8 cellular contexts compared by ENCODE assay signal in the genomic region with DNA sequence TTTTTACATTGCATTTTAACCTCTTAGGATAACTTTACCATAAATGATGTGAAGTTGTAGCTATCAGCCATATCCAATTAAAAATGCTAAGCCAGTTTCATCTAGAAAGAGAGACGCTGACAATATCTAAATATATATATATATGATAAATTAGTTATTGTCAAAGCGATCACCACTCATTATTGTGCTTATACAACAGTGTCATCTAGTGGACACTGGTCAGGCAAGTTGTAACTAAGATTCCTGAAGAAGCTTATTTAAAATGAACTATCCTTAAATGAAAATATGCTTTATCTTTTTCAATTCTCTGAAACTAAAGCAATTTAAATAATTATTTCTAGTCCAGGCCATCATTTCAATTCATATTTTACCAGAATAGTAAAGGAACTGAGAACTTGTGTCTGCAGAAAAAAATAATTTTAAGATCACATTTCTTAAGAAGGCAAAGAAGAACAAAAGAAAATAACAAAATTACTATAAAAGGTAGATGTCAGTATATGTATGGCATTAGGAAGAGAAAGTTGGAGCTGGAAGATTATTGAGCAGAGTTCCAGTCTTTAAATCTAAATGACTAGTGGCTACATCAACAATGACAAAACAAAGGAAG.
DNase-seq lines count a peak whose midpoint lies in the region; ATAC-seq, FAIRE-seq and TF ChIP-seq lines count a peak whose summit lies in the region.

No MANE protein-coding gene starts in this region.

- peak; percentile 78 for FAIRE-seq in kidney (lab: Jason Lieb, UNC)

- no peak overlapping the region for H3K4me3 Mint-ChIP-seq in activated T-cell treated with anti-CD3 and anti-CD28 coated beads, Interleukin-2, amount 50 U/mL, for 4 hours

- H3K27me3 Mint-ChIP-seq in activated T-cell treated with anti-CD3 and anti-CD28 coated beads, Interleukin-2, amount 50 U/mL, for 4 hours (ENCODE audit: low read depth): no peaks in the 10 kb centered on the region

- TF ChIP-seq CTCF in kidney (IDR thresholded peaks at IDR 0.05; ENCODE audit: borderline replicate concordance, extremely low read depth, insufficient read depth): peak; percentile 77

- no peaks in the 10 kb centered on the region for H3K36me3 Mint-ChIP-seq in activated T-cell treated with anti-CD3 and anti-CD28 coated beads, Interleukin-2, amount 50 U/mL, for 4 hours (ENCODE audit: insufficient read depth)

- ATAC-seq in activated T-cell treated with anti-CD3 and anti-CD28 coated beads, Interleukin-2, amount 50 U/mL, for 4 hours: no peak
- ATAC-seq in GM18511 (IDR thresholded peaks at IDR 0.05; ENCODE audit: unreplicated experiment): no peak

- H3K9ac ChIP-seq in kidney (ENCODE audit: low read length in 2 of 2): no peak overlapping the region

- intact Hi-C loops in kidney (cut with DNase I): no loop called here

- H3K4me1 Mint-ChIP-seq in activated T-cell treated with anti-CD3 and anti-CD28 coated beads, Interleukin-2, amount 50 U/mL, for 4 hours (ENCODE audit: low read depth): no peaks in the 10 kb centered on the region

- H3K9me3 Mint-ChIP-seq in activated T-cell treated with anti-CD3 and anti-CD28 coated beads, Interleukin-2, amount 50 U/mL, for 4 hours: no peaks in the 10 kb centered on the region

- no peaks in the 10 kb centered on the region for H3K9me3 ChIP-seq in kidney (ENCODE audit: control insufficient read depth in 1 of 2, low read length in 2 of 2)

- no peaks in the 10 kb centered on the region for H3K4me1 ChIP-seq in kidney (ENCODE audit: control insufficient read depth in 1 of 2, insufficient read depth in 1 of 2, low read depth in 1 of 2, low read length in 2 of 2)

- H3K36me3 ChIP-seq in kidney (ENCODE audit: control insufficient read depth in 1 of 2, insufficient read depth in 2 of 2, low read length in 2 of 2): no peaks in the 10 kb centered on the region

- H3K27ac ChIP-seq in kidney (ENCODE audit: low read depth in 2 of 2, low read length in 2 of 2): no peak overlapping the region

- DNase-seq in SIG-M5 treated with dmso at 0.1 percent for 504 hours (lab: John Stamatoyannopoulos, UW; ENCODE audit: unreplicated experiment) (peak; percentile 3), SIG-M5 (lab: John Stamatoyannopoulos, UW) (no peak), NCI-H128 (lab: John Stamatoyannopoulos, UW; ENCODE audit: unreplicated experiment) (peak; percentile 24), amniotic epithelial cell (ENCODE audit: low read depth) (peak; percentile 71), kidney (no peak)
- DNase-seq in activated T-cell treated with anti-CD3 and anti-CD28 coated beads, Interleukin-2, amount 50 U/mL, for 4 hours: no peak
- DNase-seq in stimulated activated CD4-positive, alpha-beta T cell treated with anti-CD3 and anti-CD28 coated beads, Interleukin-4, amount 100 ng/mL, for 24 hours: no peak

- no peak overlapping the region for H3K4me3 ChIP-seq in kidney (ENCODE audit: low read length in 2 of 2)

Comparison
In these comparisons a context has a peak if more than half of its experiments do, and no peak if none do; other contexts are left out.
1. DNase-seq: peak in SIG-M5 treated with dmso at 0.1 percent for 504 hours (single experiment), NCI-H128 (single experiment) and amniotic epithelial cell (single experiment); none in SIG-M5 (single experiment), kidney (single experiment), activated T-cell treated with anti-CD3 and anti-CD28 coated beads, Interleukin-2, amount 50 U/mL, for 4 hours (single experiment) and stimulated activated CD4-positive, alpha-beta T cell treated with anti-CD3 and anti-CD28 coated beads, Interleukin-4, amount 100 ng/mL, for 24 hours (single experiment).